Comparison of ENCODE assay signal across 9 cellular contexts in genomic region chr1:86389315-86389714, GRCh38. TPM values are rescaled to one million over a fixed set of nuclear protein-coding genes. Genes with fewer than 3 reads are reported as not detected.
DNase-seq lines count a peak whose midpoint lies in the region; ATAC-seq, FAIRE-seq and TF ChIP-seq lines count a peak whose summit lies in the region.
"Had no signal": no experiment of that assay in that cellular context is flagged by ENCODE, and none has a peak within 500 bp of the region (broad histone marks: within the 10 kb centered on the region; RNA-seq: fewer than 3 reads in every experiment).

No MANE protein-coding gene starts in this region.

- DNase-seq in dermis blood vessel endothelial cell, result peak; percentile 14
- no peak for DNase-seq in D341Med (ENCODE audit: low spot score)
- DNase-seq in kidney tubule cell (ENCODE audit: low spot score), result no peak
- no peak for DNase-seq in activated effector memory CD4-positive, alpha-beta T cell treated with anti-CD3 and anti-CD28 coated beads, Interleukin-2, amount 50 U/mL, for 16 hours
- DNase-seq in H54 (ENCODE audit: insufficient read length, low spot score), result no peak
- DNase-seq: amniotic stem cell had no signal

- no peak for FAIRE-seq in H54 (lab: Jason Lieb, UNC)

- peak; percentile 93 for ATAC-seq in GM18502 (IDR thresholded peaks at IDR 0.05; ENCODE audit: poor library complexity, unreplicated experiment)
- ATAC-seq in GM21381 (IDR thresholded peaks at IDR 0.05; ENCODE audit: unreplicated experiment), result peak; percentile 89
- peak; percentile 95 for ATAC-seq in HG03280 (IDR thresholded peaks at IDR 0.05; ENCODE audit: unreplicated experiment)

- no peak for TF ChIP-seq POLR2A in H54 (IDR thresholded peaks at IDR 0.05; ENCODE audit: low read depth, low read length)

RNA-seq across cellular contexts. Expression of gene ODF2L, which starts 6.8 kb away (rescaled TPM):
- 42.5 and 63.6 TPM in 2 replicates for total RNA-seq in dermis blood vessel endothelial cell

RNA-seq across cellular contexts. Expression of gene CLCA2, which starts 34.7 kb away (rescaled TPM):
- total RNA-seq in dermis blood vessel endothelial cell, result under 0.01 TPM in 1 of 2 replicates, not detected in the other
